ENCODE assay signal across 9 cellular contexts in genomic region chr11:33040862-33041453, GRCh38. TPM values are rescaled to one million over a fixed set of nuclear protein-coding genes. Genes with fewer than 3 reads are reported as not detected.
DNase-seq lines count a peak whose midpoint lies in the region; ATAC-seq and TF ChIP-seq lines count a peak whose summit lies in the region.
"Had no signal": no experiment of that assay in that cellular context is flagged by ENCODE, and none has a peak within 500 bp of the region (broad histone marks: within the 10 kb centered on the region; RNA-seq: fewer than 3 reads in every experiment).

No MANE protein-coding gene starts in this region.

- intact Hi-C loops in dorsolateral prefrontal cortex (cut with DNase I), result loop anchor here in 1 of 2 donors (10.0 kb wide), 1 partner anchor 214 kb away; the partner anchor contains the start of gene HIPK3

- peaks cover 4% of the 10 kb centered on the region for H3K36me3 Mint-ChIP-seq in IgD-negative memory B cell

- H3K27me3 ChIP-seq in dorsolateral prefrontal cortex, result no peaks in the 10 kb centered on the region

- H3K27ac ChIP-seq in dorsolateral prefrontal cortex, result peak overlapping the region in 37 of 59 donors; percentile 16 to 100 (median 98)
- H3K27ac ChIP-seq: HL-60 had no signal

- H3K4me1 Mint-ChIP-seq in IgD-negative memory B cell, result peaks cover 11 to 13% (median 12%) of the 10 kb centered on the region in 3 donors

- H3K4me3 Mint-ChIP-seq in IgD-negative memory B cell, result peak overlapping the region; percentile 93 to 98 (median 96)

- DNase-seq in dorsolateral prefrontal cortex (no peak), retina (peak; percentile 6), NCI-H146 (lab: John Stamatoyannopoulos, UW) (no peak), NCI-H1105 treated with DMSO at 0.1 percent for 48 hours (lab: John Stamatoyannopoulos, UW) (no peak), COLO668 (lab: John Stamatoyannopoulos, UW; ENCODE audit: unreplicated experiment) (no peak)

- H3K27ac Mint-ChIP-seq in IgD-negative memory B cell, result peak overlapping the region in 2 of 3 donors; percentile 83 to 99

- H3K27me3 Mint-ChIP-seq in IgD-negative memory B cell, result no peaks in the 10 kb centered on the region

- TF ChIP-seq CTCF in dorsolateral prefrontal cortex (IDR thresholded peaks at IDR 0.05 in 54 of 56, conservative IDR thresholded peaks at IDR 0.05 in 2 of 56; ENCODE audit: low read depth in 1 of 56, partially characterized antibody in 56 of 56), result no peak

- H3K4me3 ChIP-seq in dorsolateral prefrontal cortex, result peak overlapping the region in 58 of 59 donors; percentile 50 to 95 (median 87)

- ATAC-seq in GM18498 (IDR thresholded peaks at IDR 0.05; ENCODE audit: unreplicated experiment) (peak; percentile 24), GM19351 (IDR thresholded peaks at IDR 0.05; ENCODE audit: unreplicated experiment) (no peak)

- no peaks in the 10 kb centered on the region for H3K9me3 Mint-ChIP-seq in IgD-negative memory B cell

RNA-seq across cellular contexts. Expression of gene TCP11L1, which starts 1.6 kb away (rescaled TPM):
- 6.6 TPM for polyA plus RNA-seq in IgD-negative memory B cell
- 10 to 100 TPM; 37.5 to 87.1 (median 67.2) TPM for total RNA-seq in dorsolateral prefrontal cortex

RNA-seq across cellular contexts. Expression of gene DEPDC7, which starts 25.3 kb away (rescaled TPM):
- not detected for polyA plus RNA-seq in IgD-negative memory B cell
- total RNA-seq in dorsolateral prefrontal cortex, result 1 to 10 TPM in 116 of 120 experiments, under 1 TPM in 4; 0.35 to 9.8 (median 2.9) TPM
